8 cellular contexts compared by ENCODE assay signal in genomic region chr16:50368410-50369132, GRCh38. TPM values are rescaled to one million over a fixed set of nuclear protein-coding genes. Genes with fewer than 3 reads are reported as not detected.
A peak's percentile ranks its signal among the peaks of the same experiment; 100 is the strongest.
DNase-seq lines count a peak whose midpoint lies in the region; ATAC-seq and TF ChIP-seq lines count a peak whose summit lies in the region.

TSS of gene BRD7 (minus strand) at chr16:50368988. CDS start at chr16:50368774, 214 bp downstream.

- peak within 1 kb of the TSS; percentile 73 for H3K4me2 ChIP-seq in MM.1S (ENCODE audit: low read depth, low read length)

- no peaks in the 10 kb centered on the region for H3K9me3 ChIP-seq in HAP-1
- H3K9me3 ChIP-seq in MM.1S (replicated peaks; ENCODE audit: insufficient read depth, low read length): no peaks in the 10 kb centered on the region

- H3K36me3 Mint-ChIP-seq in activated B cell treated with CpG ODN at 0.5 μM for 24 hours (ENCODE audit: low read depth): peaks cover 33% of the 10 kb centered on the region
- H3K36me3 Mint-ChIP-seq in central memory CD8-positive, alpha-beta T cell (ENCODE audit: insufficient read depth): peaks cover 19% of the 10 kb centered on the region

- peak within 1 kb of the TSS; percentile 58 for H3K4me3 ChIP-seq in HAP-1
- H3K4me3 ChIP-seq in MM.1S (ENCODE audit: low read length): peak within 1 kb of the TSS; percentile 77

- ATAC-seq in activated B cell treated with CpG ODN at 0.5 μM for 24 hours (ENCODE audit: low read depth): peak; percentile 89
- ATAC-seq in central memory CD8-positive, alpha-beta T cell (replicated peaks; ENCODE audit: extremely low read depth, poor library complexity, severe bottlenecking): peak; percentile 87
- no peak for ATAC-seq in HG03378 (IDR thresholded peaks at IDR 0.05; ENCODE audit: unreplicated experiment)

- peak within 1 kb of the TSS; percentile 78 for H3K9ac ChIP-seq in MM.1S (ENCODE audit: low read length)

- TF ChIP-seq CTCF in GM12872 (IDR thresholded peaks at IDR 0.05; ENCODE audit: insufficient read depth, low read depth, low read length) (peak; percentile 50; the same call in 1 of the 3 replicates), MM.1S (IDR thresholded peaks at IDR 0.05; ENCODE audit: low read length) (no peak), activated B cell treated with CpG ODN at 0.5 μM for 24 hours (IDR thresholded peaks at IDR 0.05) (no peak)

- no peaks in the 10 kb centered on the region for H3F3A ChIP-seq in MM.1S (ENCODE audit: insufficient read depth, low read length)

- intact Hi-C loops in activated B cell treated with CpG ODN at 0.5 μM for 24 hours (cut with micrococcal nuclease): loop anchor here (1.0 to 5.0 kb wide), 7 partner anchors 41 to 373 kb away; partner anchors contain the start of genes HEATR3 and NKD1

- CTCF ChIA-PET in activated B cell treated with CpG ODN at 0.5 μM for 24 hours (lab: Charles Lee): interaction anchor here (0.6 to 1.3 kb wide), 9 partner anchors 14 to 438 kb away, joined by 3 to 6 read pairs (median 3); partner anchors contain the start of gene CNEP1R1

- H4K20me1 ChIP-seq in MM.1S (ENCODE audit: insufficient read depth, low read length): no peaks in the 10 kb centered on the region

- peak within 1 kb of the TSS; percentile 96 for H2AFZ ChIP-seq in MM.1S (ENCODE audit: low read length)

- H3K4me3 Mint-ChIP-seq in activated B cell treated with CpG ODN at 0.5 μM for 24 hours: peak within 1 kb of the TSS; percentile 92
- H3K4me3 Mint-ChIP-seq in central memory CD8-positive, alpha-beta T cell: peak within 1 kb of the TSS; percentile 90

- H3K27ac ChIP-seq in MM.1S (ENCODE audit: low read length): no peak within 1 kb of the TSS

- H3K27me3 ChIP-seq in HAP-1 (ENCODE audit: low read depth): no peaks in the 10 kb centered on the region
- no peaks in the 10 kb centered on the region for H3K27me3 ChIP-seq in MM.1S (replicated peaks; ENCODE audit: insufficient read depth, low read length)

- peak within 1 kb of the TSS; percentile 90 for H3K27ac Mint-ChIP-seq in activated B cell treated with CpG ODN at 0.5 μM for 24 hours
- peak within 1 kb of the TSS; percentile 96 for H3K27ac Mint-ChIP-seq in central memory CD8-positive, alpha-beta T cell (ENCODE audit: low read depth)

- H3K36me3 ChIP-seq in HAP-1 (replicated peaks) (peaks cover 29% of the 10 kb centered on the region), MM.1S (replicated peaks; ENCODE audit: insufficient read depth, low read length) (peaks cover 4% of the 10 kb centered on the region; the same call in 1 of the 2 replicates)

- H3K9me3 Mint-ChIP-seq in activated B cell treated with CpG ODN at 0.5 μM for 24 hours: no peaks in the 10 kb centered on the region
- H3K9me3 Mint-ChIP-seq in central memory CD8-positive, alpha-beta T cell: no peaks in the 10 kb centered on the region

- POLR2A ChIA-PET in activated B cell treated with CpG ODN at 0.5 μM for 24 hours (lab: Charles Lee): interaction anchor here (0.6 to 1.0 kb wide), 6 partner anchors 11 to 438 kb away, joined by 3 to 10 read pairs (median 4); partner anchors contain the start of gene CNEP1R1

- peaks cover 47% of the 10 kb centered on the region for H3K4me1 Mint-ChIP-seq in activated B cell treated with CpG ODN at 0.5 μM for 24 hours
- H3K4me1 Mint-ChIP-seq in central memory CD8-positive, alpha-beta T cell: peaks cover 49% of the 10 kb centered on the region

- peaks cover 10% of the 10 kb centered on the region; the same call in 1 of the 2 replicates for H3K4me1 ChIP-seq in HAP-1
- H3K4me1 ChIP-seq in MM.1S (ENCODE audit: low read length): peaks cover 10% of the 10 kb centered on the region; the same call in 1 of the 2 replicates

- H3K79me2 ChIP-seq in MM.1S (ENCODE audit: low read length): peaks cover 49% of the 10 kb centered on the region

- DNase-seq in HAP-1 (ENCODE audit: low spot score in 2 of 2) (peak; percentile 60 to 77), MM.1S (peak; percentile 63), activated B cell treated with CpG ODN at 0.5 μM for 24 hours (peak; percentile 79), kidney glomerular epithelial cell (lab: John Stamatoyannopoulos, UW) (peak; percentile 21)
- DNase-seq in central memory CD8-positive, alpha-beta T cell (ENCODE audit: low spot score in 2 of 2): peak; percentile 52
- DNase-seq in stimulated activated CD4-positive, alpha-beta T cell treated with anti-CD3 and anti-CD28 coated beads, Interleukin-1b, Interleukin-23, amount 100 ng/mL, for 1 hour (ENCODE audit: low read depth in 2 of 2): peak; percentile 40 to 50

- H3K9me2 ChIP-seq in MM.1S (replicated peaks; ENCODE audit: insufficient read depth, low read length): no peaks in the 10 kb centered on the region

- in situ Hi-C loops in HAP-1 (cut with MboI; ENCODE audit: low sequenced_read_pairs): loop anchor here (25.0 kb wide), 1 partner anchor 444 kb away; no protein-coding TSS in a partner anchor

- peaks cover 4% of the 10 kb centered on the region for H3K27me3 Mint-ChIP-seq in activated B cell treated with CpG ODN at 0.5 μM for 24 hours
- H3K27me3 Mint-ChIP-seq in central memory CD8-positive, alpha-beta T cell: peaks cover 5% of the 10 kb centered on the region

RNA-seq across cellular contexts. Expression of gene BRD7, which starts in this region (rescaled TPM):
- 60.3 and 65.2 TPM in 2 replicates for total RNA-seq in activated B cell treated with CpG ODN at 0.5 μM for 24 hours

Comparison
In these comparisons a context has a peak if more than half of its experiments do, and no peak if none do; other contexts are left out.
1. DNase-seq: peak in every context shown above with its lines; median percentile 79 in activated B cell treated with CpG ODN at 0.5 μM for 24 hours; 68 in HAP-1; 63 in MM.1S; 52 in central memory CD8-positive, alpha-beta T cell; 45 in stimulated activated CD4-positive, alpha-beta T cell treated with anti-CD3 and anti-CD28 coated beads, Interleukin-1b, Interleukin-23, amount 100 ng/mL, for 1 hour; 21 in kidney glomerular epithelial cell.